Comparison of ENCODE assay signal across 1 cellular context in genomic region chr2:11344342-11344955, GRCh38.
TF ChIP-seq lines count a peak whose summit lies in the region.

ROCK2 (minus strand) TSS chr2:11344636; CDS start chr2:11344136, 500 bp downstream.

TF ChIP-seq in HepG2, 621 proteins besides CTCF, POLR2A, EP300 and RAD21 (continued from another document):
- TF ChIP-seq, protein P1, sequence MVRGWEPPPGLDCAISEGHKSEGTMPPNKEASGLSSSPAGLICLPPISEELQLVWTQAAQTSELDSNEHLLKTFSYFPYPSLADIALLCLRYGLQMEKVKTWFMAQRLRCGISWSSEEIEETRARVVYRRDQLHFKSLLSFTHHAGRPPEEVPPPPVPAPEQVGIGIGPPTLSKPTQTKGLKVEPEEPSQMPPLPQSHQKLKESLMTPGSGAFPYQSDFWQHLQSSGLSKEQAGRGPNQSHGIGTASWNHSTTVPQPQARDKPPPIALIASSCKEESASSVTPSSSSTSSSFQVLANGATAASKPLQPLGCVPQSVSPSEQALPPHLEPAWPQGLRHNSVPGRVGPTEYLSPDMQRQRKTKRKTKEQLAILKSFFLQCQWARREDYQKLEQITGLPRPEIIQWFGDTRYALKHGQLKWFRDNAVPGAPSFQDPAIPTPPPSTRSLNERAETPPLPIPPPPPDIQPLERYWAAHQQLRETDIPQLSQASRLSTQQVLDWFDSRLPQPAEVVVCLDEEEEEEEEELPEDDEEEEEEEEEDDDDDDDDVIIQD (CRISPR knock-in tag; IDR thresholded peaks at IDR 0.05; ENCODE audit: low read depth): 0 out of 2 replicates have a peak, but pooled peaks have one; percentile 33
- TF ChIP-seq HBP1 (CRISPR knock-in tag; IDR thresholded peaks at IDR 0.05; ENCODE audit: low read depth) (peak; percentile 51), GATAD2A (CRISPR knock-in tag; IDR thresholded peaks at IDR 0.05) (0 out of 2 replicates have a peak, but pooled peaks have one; percentile 27), SOX13 (IDR thresholded peaks at IDR 0.05) (no peak), SOX13 (CRISPR knock-in tag; conservative IDR thresholded peaks at IDR 0.05 in 1 of 2, IDR thresholded peaks at IDR 0.05 in 1 of 2) (peak in 1 of 2 experiments; percentile 69; a peak in 1 of 4 replicates), AKAP8 (CRISPR knock-in tag; IDR thresholded peaks at IDR 0.05) (peak; percentile 46; the same call in 1 of the 2 replicates)
TF ChIP-seq in HepG2: peak in this region for 183.
